Comparison of ENCODE assay signal across 1 cellular context in genomic region chr3:101561630-101562328, GRCh38.
TF ChIP-seq lines count a peak whose summit lies in the region.

TRMT10C (plus strand) TSS chr3:101561868; CDS start chr3:101564782, 2,914 bp downstream.

TF ChIP-seq in GM12878, 131 proteins besides CTCF, POLR2A, EP300 and RAD21 (continued from another document and continues in another):
- peak; percentile 92 for TF ChIP-seq E2F8 (IDR thresholded peaks at IDR 0.05; ENCODE audit: low read depth, partially characterized antibody)
- no peak; the same call in 1 of the 2 replicates for TF ChIP-seq ATF2 (IDR thresholded peaks at IDR 0.05; ENCODE audit: low read length)
- TF ChIP-seq ESRRA (IDR thresholded peaks at IDR 0.05; ENCODE audit: low read length), result no peak
- peak; percentile 87 for TF ChIP-seq TAF1 (IDR thresholded peaks at IDR 0.05; ENCODE audit: borderline replicate concordance, low read depth, low read length)
- TF ChIP-seq USF2 (IDR thresholded peaks at IDR 0.05; ENCODE audit: borderline replicate concordance, low read depth, low read length), result no peak
- no peak for TF ChIP-seq HSF1 (IDR thresholded peaks at IDR 0.05; ENCODE audit: low read depth, low read length)
- TF ChIP-seq BCL11A (IDR thresholded peaks at IDR 0.05; ENCODE audit: low read depth, low read length), result no peak
- TF ChIP-seq SIN3A (IDR thresholded peaks at IDR 0.05; ENCODE audit: low read depth, low read length), result peak; percentile 66
- no peak for TF ChIP-seq HDGF (IDR thresholded peaks at IDR 0.05)
- no peak for TF ChIP-seq USF1 (IDR thresholded peaks at IDR 0.05; ENCODE audit: borderline replicate concordance, extremely low read length, insufficient read depth, low read depth, low read length)
- 0 out of 2 replicates have a peak, but pooled peaks have one; percentile 19 for TF ChIP-seq MTA2 (IDR thresholded peaks at IDR 0.05; ENCODE audit: low read depth)
- TF ChIP-seq CHD4 (IDR thresholded peaks at IDR 0.05), result no peak
- TF ChIP-seq ASH2L (IDR thresholded peaks at IDR 0.05; ENCODE audit: borderline replicate concordance, low read depth), result no peak
- 0 out of 2 replicates have a peak, but pooled peaks have one; percentile 43 for TF ChIP-seq ZSCAN29 (IDR thresholded peaks at IDR 0.05)
- TF ChIP-seq PML (IDR thresholded peaks at IDR 0.05; ENCODE audit: low read length), result peak; percentile 92
- no peak for TF ChIP-seq WRNIP1 (IDR thresholded peaks at IDR 0.05; ENCODE audit: borderline replicate concordance, low read depth, low read length)
- TF ChIP-seq BCLAF1 (IDR thresholded peaks at IDR 0.05), result no peak
- no peak for TF ChIP-seq ZBTB4 (CRISPR knock-in tag; IDR thresholded peaks at IDR 0.05)
- TF ChIP-seq SREBF2 (IDR thresholded peaks at IDR 0.05; ENCODE audit: low read length), result peak; percentile 55; the same call in 1 of the 2 replicates
- TF ChIP-seq LARP7 (IDR thresholded peaks at IDR 0.05), result peak; percentile 65
- TF ChIP-seq RELB (IDR thresholded peaks at IDR 0.05; ENCODE audit: low read depth), result peak; percentile 76
- peak; percentile 38 to 49; a peak in 1 of 4 replicates for TF ChIP-seq BHLHE40 (IDR thresholded peaks at IDR 0.05; ENCODE audit: borderline replicate concordance in 1 of 2, low read depth in 2 of 2, low read length in 1 of 2)
- peak; percentile 86; the same call in 1 of the 2 replicates for TF ChIP-seq POLR2AphosphoS2 (IDR thresholded peaks at IDR 0.05; ENCODE audit: low read depth, low read length)
- TF ChIP-seq KLF5 (IDR thresholded peaks at IDR 0.05; ENCODE audit: partially characterized antibody), result peak; percentile 69
- peak; percentile 85 for TF ChIP-seq MLLT1 (IDR thresholded peaks at IDR 0.05)
- 0 out of 2 replicates have a peak, but pooled peaks have one; percentile 13 for TF ChIP-seq FOXM1 (IDR thresholded peaks at IDR 0.05; ENCODE audit: low read depth, low read length)
- TF ChIP-seq NKRF (conservative IDR thresholded peaks at IDR 0.05), result peak; percentile 67; the same call in 1 of the 2 replicates
- TF ChIP-seq GABPA (IDR thresholded peaks at IDR 0.05; ENCODE audit: low read depth), result peak; percentile 99
- TF ChIP-seq FOS (IDR thresholded peaks at IDR 0.05; ENCODE audit: borderline replicate concordance, extremely low read depth, insufficient read length), result no peak
- TF ChIP-seq RAD51 (IDR thresholded peaks at IDR 0.05), result no peak
- TF ChIP-seq BMI1 (IDR thresholded peaks at IDR 0.05; ENCODE audit: borderline replicate concordance), result no peak
- TF ChIP-seq E4F1 (IDR thresholded peaks at IDR 0.05; ENCODE audit: borderline replicate concordance, partially characterized antibody), result no peak
- no peak for TF ChIP-seq JUND (IDR thresholded peaks at IDR 0.05; ENCODE audit: low read depth, low read length)
- TF ChIP-seq SMAD1 (IDR thresholded peaks at IDR 0.05; ENCODE audit: low read depth, partially characterized antibody), result no peak
- TF ChIP-seq SREBF1 (IDR thresholded peaks at IDR 0.05; ENCODE audit: low read length), result no peak
